1 cellular context compared by ENCODE assay signal in genomic region chr21:39451332-39452206, GRCh38.
A peak's percentile ranks its signal among the peaks of the same experiment; 100 is the strongest.
TF ChIP-seq lines count a peak whose summit lies in the region.

TSS of gene SH3BGR (plus strand) at chr21:39451970. CDS start at chr21:39452097, 127 bp downstream.

TF ChIP-seq in K562, 482 proteins besides CTCF, POLR2A, EP300 and RAD21 (continued from another document and continues in another):
- peak; percentile 53; the same call in 1 of the 2 replicates for TF ChIP-seq ZNF395 (CRISPR knock-in tag; IDR thresholded peaks at IDR 0.05)
- no peak for TF ChIP-seq ATF1 (CRISPR knock-in tag; IDR thresholded peaks at IDR 0.05)
- TF ChIP-seq ATF1 (tag; IDR thresholded peaks at IDR 0.05), result no peak; the same call in 1 of the 2 replicates
- no peak for TF ChIP-seq ZBTB34 (CRISPR knock-in tag; IDR thresholded peaks at IDR 0.05)
- TF ChIP-seq TCF15 (CRISPR knock-in tag; IDR thresholded peaks at IDR 0.05), result no peak
- peak; percentile 45 for TF ChIP-seq MYC (IDR thresholded peaks at IDR 0.05; ENCODE audit: low read depth, low read length)
- TF ChIP-seq MYC (CRISPR knock-in tag; IDR thresholded peaks at IDR 0.05; ENCODE audit: borderline replicate concordance, low read depth), result no peak
- TF ChIP-seq VEZF1 (CRISPR knock-in tag; IDR thresholded peaks at IDR 0.05), result peak; percentile 72
- 0 out of 2 replicates have a peak, but pooled peaks have one; percentile 36 for TF ChIP-seq TCFL5 (CRISPR knock-in tag; conservative IDR thresholded peaks at IDR 0.05)
- TF ChIP-seq MYNN (IDR thresholded peaks at IDR 0.05), result no peak
- no peak for TF ChIP-seq MYNN (CRISPR knock-in tag; IDR thresholded peaks at IDR 0.05)
- no peak for TF ChIP-seq SETDB1 (IDR thresholded peaks at IDR 0.05; ENCODE audit: low read length)
- 0 out of 2 replicates have a peak, but pooled peaks have one; percentile 21 for TF ChIP-seq SREBF1 (IDR thresholded peaks at IDR 0.05; ENCODE audit: borderline replicate concordance, low read depth, low read length)
- TF ChIP-seq PPARD (CRISPR knock-in tag; IDR thresholded peaks at IDR 0.05), result no peak
- peak; percentile 78; the same call in 1 of the 2 replicates for TF ChIP-seq ERF (CRISPR knock-in tag; IDR thresholded peaks at IDR 0.05)
- TF ChIP-seq POLR2G (IDR thresholded peaks at IDR 0.05; ENCODE audit: low read depth, low read length), result peak; percentile 81
- peak; percentile 68 for TF ChIP-seq FOS (IDR thresholded peaks at IDR 0.05; ENCODE audit: extremely low read depth, insufficient read length)
- TF ChIP-seq RCOR1 (IDR thresholded peaks at IDR 0.05; ENCODE audit: borderline replicate concordance in 1 of 2, low read depth in 2 of 2, low read length in 2 of 2), result peak in 1 of 2 experiments; percentile 87; a peak in 2 of 4 replicates
- TF ChIP-seq TAF7 (tag; IDR thresholded peaks at IDR 0.05), result peak; percentile 63
- 0 out of 2 replicates have a peak, but pooled peaks have one; percentile 10 for TF ChIP-seq ZKSCAN1 (IDR thresholded peaks at IDR 0.05; ENCODE audit: low read depth, low read length)
- TF ChIP-seq ZBTB7A (IDR thresholded peaks at IDR 0.05; ENCODE audit: borderline replicate concordance, control insufficient read depth, low read depth, low read length), result 0 out of 2 replicates have a peak, but pooled peaks have one; percentile 34
- TF ChIP-seq TEAD1 (CRISPR knock-in tag; IDR thresholded peaks at IDR 0.05), result peak in 1 of 2 experiments; percentile 71; a peak in 2 of 4 replicates
- 0 out of 2 replicates have a peak, but pooled peaks have one; percentile 29 for TF ChIP-seq RREB1 (CRISPR knock-in tag; IDR thresholded peaks at IDR 0.05)
- TF ChIP-seq HDAC8 (tag; IDR thresholded peaks at IDR 0.05), result peak; percentile 17
- no peak for TF ChIP-seq HES1 (IDR thresholded peaks at IDR 0.05; ENCODE audit: low read depth)
- no peak for TF ChIP-seq ZNF511 (CRISPR knock-in tag; IDR thresholded peaks at IDR 0.05)
- peak; percentile 62 to 67 for TF ChIP-seq NRF1 (conservative IDR thresholded peaks at IDR 0.05 in 1 of 2, IDR thresholded peaks at IDR 0.05 in 1 of 2)
- peak; percentile 29; the same call in 1 of the 2 replicates for TF ChIP-seq CXXC5 (CRISPR knock-in tag; IDR thresholded peaks at IDR 0.05)
- 0 out of 2 replicates have a peak, but pooled peaks have one; percentile 25 for TF ChIP-seq DMBX1 (CRISPR knock-in tag; IDR thresholded peaks at IDR 0.05; ENCODE audit: borderline replicate concordance)
- peak; percentile 48 for TF ChIP-seq RBM25 (IDR thresholded peaks at IDR 0.05; ENCODE audit: low read depth, low read length, severe bottlenecking)
- TF ChIP-seq ZNF24 (IDR thresholded peaks at IDR 0.05), result 0 out of 2 replicates have a peak, but pooled peaks have one; percentile 5
- peak; percentile 71; the same call in 1 of the 2 replicates for TF ChIP-seq KLF6 (CRISPR knock-in tag; IDR thresholded peaks at IDR 0.05; ENCODE audit: borderline replicate concordance)
- TF ChIP-seq ZNF696 (CRISPR knock-in tag; conservative IDR thresholded peaks at IDR 0.05), result no peak
- TF ChIP-seq GMEB1 (CRISPR knock-in tag; IDR thresholded peaks at IDR 0.05), result 0 out of 2 replicates have a peak, but pooled peaks have one; percentile 35
- TF ChIP-seq HIVEP1 (CRISPR knock-in tag; IDR thresholded peaks at IDR 0.05), result peak; percentile 68; the same call in 1 of the 2 replicates
- peak; percentile 62 for TF ChIP-seq MEIS2 (IDR thresholded peaks at IDR 0.05; ENCODE audit: partially characterized antibody)
- no peak for TF ChIP-seq EHMT2 (IDR thresholded peaks at IDR 0.05)
- TF ChIP-seq NR2F6 (CRISPR knock-in tag; IDR thresholded peaks at IDR 0.05), result peak; percentile 42; the same call in 1 of the 2 replicates
- no peak for TF ChIP-seq NR2C1 (IDR thresholded peaks at IDR 0.05)
- TF ChIP-seq NR2C1 (tag; IDR thresholded peaks at IDR 0.05), result no peak
- peak; percentile 81 for TF ChIP-seq RBFOX2 (IDR thresholded peaks at IDR 0.05; ENCODE audit: low read depth, low read length)
- peak; percentile 53 for TF ChIP-seq CCNT2 (IDR thresholded peaks at IDR 0.05; ENCODE audit: borderline replicate concordance, extremely low read depth, insufficient read length, low read depth, low read length)
- TF ChIP-seq POLR2B (IDR thresholded peaks at IDR 0.05; ENCODE audit: low read depth, partially characterized antibody), result peak; percentile 65
- 0 out of 2 replicates have a peak, but pooled peaks have one; percentile 23 for TF ChIP-seq GABPB2 (CRISPR knock-in tag; conservative IDR thresholded peaks at IDR 0.05)
- peak; percentile 85 for TF ChIP-seq LCOR (CRISPR knock-in tag; IDR thresholded peaks at IDR 0.05)
- TF ChIP-seq GTF2B (IDR thresholded peaks at IDR 0.05; ENCODE audit: extremely low read depth, insufficient read length), result no peak
- 0 out of 2 replicates have a peak, but pooled peaks have one; percentile 29 for TF ChIP-seq JUN (IDR thresholded peaks at IDR 0.05; ENCODE audit: borderline replicate concordance, low read depth, low read length)
- TF ChIP-seq JUN (CRISPR knock-in tag; IDR thresholded peaks at IDR 0.05; ENCODE audit: borderline replicate concordance), result no peak
